Comparison of ENCODE assay signal across 1 cellular context in genomic region chr14:34059925-34060746, GRCh38.
TF ChIP-seq lines count a peak whose summit lies in the region.

No MANE protein-coding gene starts in this region.

TF ChIP-seq in HepG2, 621 proteins besides CTCF, POLR2A, EP300 and RAD21 (continued from another document and continues in another):
- TF ChIP-seq, protein P1, sequence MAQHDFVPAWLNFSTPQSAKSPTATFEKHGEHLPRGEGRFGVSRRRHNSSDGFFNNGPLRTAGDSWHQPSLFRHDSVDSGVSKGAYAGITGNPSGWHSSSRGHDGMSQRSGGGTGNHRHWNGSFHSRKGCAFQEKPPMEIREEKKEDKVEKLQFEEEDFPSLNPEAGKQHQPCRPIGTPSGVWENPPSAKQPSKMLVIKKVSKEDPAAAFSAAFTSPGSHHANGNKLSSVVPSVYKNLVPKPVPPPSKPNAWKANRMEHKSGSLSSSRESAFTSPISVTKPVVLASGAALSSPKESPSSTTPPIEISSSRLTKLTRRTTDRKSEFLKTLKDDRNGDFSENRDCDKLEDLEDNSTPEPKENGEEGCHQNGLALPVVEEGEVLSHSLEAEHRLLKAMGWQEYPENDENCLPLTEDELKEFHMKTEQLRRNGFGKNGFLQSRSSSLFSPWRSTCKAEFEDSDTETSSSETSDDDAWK (CRISPR knock-in tag; IDR thresholded peaks at IDR 0.05), result no peak
- TF ChIP-seq U2AF1 (optimal IDR thresholded peaks at IDR 0.05; ENCODE audit: low read depth, low read length), result peak; percentile 28
- TF ChIP-seq ZSCAN31 (CRISPR knock-in tag; IDR thresholded peaks at IDR 0.05; ENCODE audit: low read depth), result peak; percentile 86; the same call in 1 of the 2 replicates
- 0 out of 2 replicates have a peak, but pooled peaks have one; percentile 21 for TF ChIP-seq NFYB (CRISPR knock-in tag; IDR thresholded peaks at IDR 0.05)
- no peak; the same call in 1 of the 2 replicates for TF ChIP-seq NRL (CRISPR knock-in tag; IDR thresholded peaks at IDR 0.05; ENCODE audit: borderline replicate concordance)
- TF ChIP-seq DNMT1 (CRISPR knock-in tag; IDR thresholded peaks at IDR 0.05), result no peak
- peak; percentile 78 for TF ChIP-seq MEF2D (CRISPR knock-in tag; IDR thresholded peaks at IDR 0.05)
- TF ChIP-seq MAZ (IDR thresholded peaks at IDR 0.05; ENCODE audit: borderline replicate concordance, low read depth, low read length), result 0 out of 2 replicates have a peak, but pooled peaks have one; percentile 58
- no peak; the same call in none of the 2 replicates for TF ChIP-seq MAZ (CRISPR knock-in tag; IDR thresholded peaks at IDR 0.05; ENCODE audit: low read depth)
- no peak for TF ChIP-seq PHF20 (CRISPR knock-in tag; IDR thresholded peaks at IDR 0.05)
- TF ChIP-seq, protein P2, sequence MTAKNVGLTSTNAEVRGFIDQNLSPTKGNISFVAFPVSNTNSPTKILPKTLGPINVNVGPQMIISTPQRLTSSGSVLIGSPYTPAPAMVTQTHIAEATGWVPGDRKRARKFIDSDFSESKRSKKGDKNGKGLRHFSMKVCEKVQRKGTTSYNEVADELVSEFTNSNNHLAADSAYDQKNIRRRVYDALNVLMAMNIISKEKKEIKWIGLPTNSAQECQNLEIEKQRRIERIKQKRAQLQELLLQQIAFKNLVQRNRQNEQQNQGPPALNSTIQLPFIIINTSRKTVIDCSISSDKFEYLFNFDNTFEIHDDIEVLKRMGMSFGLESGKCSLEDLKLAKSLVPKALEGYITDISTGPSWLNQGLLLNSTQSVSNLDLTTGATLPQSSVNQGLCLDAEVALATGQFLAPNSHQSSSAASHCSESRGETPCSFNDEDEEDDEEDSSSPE (CRISPR knock-in tag; IDR thresholded peaks at IDR 0.05), result peak; percentile 69; the same call in 1 of the 2 replicates
- peak; percentile 36; the same call in 1 of the 2 replicates for TF ChIP-seq ZNF205 (CRISPR knock-in tag; IDR thresholded peaks at IDR 0.05)
- peak; percentile 87; the same call in 1 of the 2 replicates for TF ChIP-seq TERF1 (CRISPR knock-in tag; IDR thresholded peaks at IDR 0.05)
- TF ChIP-seq IRF9 (CRISPR knock-in tag; IDR thresholded peaks at IDR 0.05; ENCODE audit: borderline replicate concordance), result peak; percentile 16
- peak; percentile 73 for TF ChIP-seq HOXA3 (CRISPR knock-in tag; IDR thresholded peaks at IDR 0.05)
- peak; percentile 73; the same call in 1 of the 2 replicates for TF ChIP-seq ZNF749 (CRISPR knock-in tag; IDR thresholded peaks at IDR 0.05; ENCODE audit: borderline replicate concordance)
- TF ChIP-seq, protein P3, sequence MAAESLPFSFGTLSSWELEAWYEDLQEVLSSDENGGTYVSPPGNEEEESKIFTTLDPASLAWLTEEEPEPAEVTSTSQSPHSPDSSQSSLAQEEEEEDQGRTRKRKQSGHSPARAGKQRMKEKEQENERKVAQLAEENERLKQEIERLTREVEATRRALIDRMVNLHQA (CRISPR knock-in tag; IDR thresholded peaks at IDR 0.05), result no peak
- TF ChIP-seq CBFB (CRISPR knock-in tag; IDR thresholded peaks at IDR 0.05), result peak; percentile 52; the same call in 1 of the 2 replicates
- no peak for TF ChIP-seq ZSCAN12 (CRISPR knock-in tag; IDR thresholded peaks at IDR 0.05)
- peak; percentile 88 for TF ChIP-seq ZNF576 (CRISPR knock-in tag; IDR thresholded peaks at IDR 0.05)
- TF ChIP-seq ZNF605 (CRISPR knock-in tag; IDR thresholded peaks at IDR 0.05), result no peak
- TF ChIP-seq, protein P4, sequence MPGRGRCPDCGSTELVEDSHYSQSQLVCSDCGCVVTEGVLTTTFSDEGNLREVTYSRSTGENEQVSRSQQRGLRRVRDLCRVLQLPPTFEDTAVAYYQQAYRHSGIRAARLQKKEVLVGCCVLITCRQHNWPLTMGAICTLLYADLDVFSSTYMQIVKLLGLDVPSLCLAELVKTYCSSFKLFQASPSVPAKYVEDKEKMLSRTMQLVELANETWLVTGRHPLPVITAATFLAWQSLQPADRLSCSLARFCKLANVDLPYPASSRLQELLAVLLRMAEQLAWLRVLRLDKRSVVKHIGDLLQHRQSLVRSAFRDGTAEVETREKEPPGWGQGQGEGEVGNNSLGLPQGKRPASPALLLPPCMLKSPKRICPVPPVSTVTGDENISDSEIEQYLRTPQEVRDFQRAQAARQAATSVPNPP (CRISPR knock-in tag; IDR thresholded peaks at IDR 0.05), result no peak
- no peak for TF ChIP-seq KLF15 (CRISPR knock-in tag; IDR thresholded peaks at IDR 0.05; ENCODE audit: borderline replicate concordance)
- no peak for TF ChIP-seq ZNF672 (CRISPR knock-in tag; IDR thresholded peaks at IDR 0.05)
- TF ChIP-seq ZNF776 (CRISPR knock-in tag; IDR thresholded peaks at IDR 0.05), result peak; percentile 96
- TF ChIP-seq SSRP1 (CRISPR knock-in tag; IDR thresholded peaks at IDR 0.05), result no peak
- peak; percentile 6; the same call in 1 of the 2 replicates for TF ChIP-seq ZNF569 (CRISPR knock-in tag; IDR thresholded peaks at IDR 0.05; ENCODE audit: borderline replicate concordance)
- TF ChIP-seq, protein P5, sequence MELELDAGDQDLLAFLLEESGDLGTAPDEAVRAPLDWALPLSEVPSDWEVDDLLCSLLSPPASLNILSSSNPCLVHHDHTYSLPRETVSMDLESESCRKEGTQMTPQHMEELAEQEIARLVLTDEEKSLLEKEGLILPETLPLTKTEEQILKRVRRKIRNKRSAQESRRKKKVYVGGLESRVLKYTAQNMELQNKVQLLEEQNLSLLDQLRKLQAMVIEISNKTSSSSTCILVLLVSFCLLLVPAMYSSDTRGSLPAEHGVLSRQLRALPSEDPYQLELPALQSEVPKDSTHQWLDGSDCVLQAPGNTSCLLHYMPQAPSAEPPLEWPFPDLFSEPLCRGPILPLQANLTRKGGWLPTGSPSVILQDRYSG (CRISPR knock-in tag; IDR thresholded peaks at IDR 0.05), result no peak
- no peak for TF ChIP-seq CHD4 (IDR thresholded peaks at IDR 0.05; ENCODE audit: borderline replicate concordance, low read length)
- TF ChIP-seq TOE1 (CRISPR knock-in tag; IDR thresholded peaks at IDR 0.05), result no peak
- no peak for TF ChIP-seq ARID4A (CRISPR knock-in tag; IDR thresholded peaks at IDR 0.05; ENCODE audit: borderline replicate concordance)
- TF ChIP-seq, protein P6, sequence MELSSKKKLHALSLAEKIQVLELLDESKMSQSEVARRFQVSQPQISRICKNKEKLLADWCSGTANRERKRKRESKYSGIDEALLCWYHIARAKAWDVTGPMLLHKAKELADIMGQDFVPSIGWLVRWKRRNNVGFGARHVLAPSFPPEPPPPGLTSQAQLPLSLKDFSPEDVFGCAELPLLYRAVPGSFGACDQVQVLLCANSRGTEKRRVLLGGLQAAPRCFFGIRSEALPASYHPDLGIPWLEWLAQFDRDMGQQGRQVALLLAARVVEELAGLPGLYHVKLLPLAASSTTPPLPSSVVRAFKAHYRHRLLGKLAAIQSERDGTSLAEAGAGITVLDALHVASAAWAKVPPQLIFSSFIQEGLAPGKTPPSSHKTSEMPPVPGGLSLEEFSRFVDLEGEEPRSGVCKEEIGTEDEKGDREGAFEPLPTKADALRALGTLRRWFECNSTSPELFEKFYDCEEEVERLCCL (CRISPR knock-in tag; IDR thresholded peaks at IDR 0.05; ENCODE audit: borderline replicate concordance), result no peak
- TF ChIP-seq MLXIP (CRISPR knock-in tag; IDR thresholded peaks at IDR 0.05; ENCODE audit: borderline replicate concordance), result no peak
- no peak for TF ChIP-seq ZNF256 (CRISPR knock-in tag; conservative IDR thresholded peaks at IDR 0.05)
- TF ChIP-seq KAT8 (CRISPR knock-in tag; IDR thresholded peaks at IDR 0.05), result peak; percentile 67; the same call in 1 of the 2 replicates
- no peak for TF ChIP-seq ZNF460 (CRISPR knock-in tag; IDR thresholded peaks at IDR 0.05; ENCODE audit: borderline replicate concordance)
- TF ChIP-seq SP2 (CRISPR knock-in tag; IDR thresholded peaks at IDR 0.05), result no peak
- TF ChIP-seq CSRNP1 (CRISPR knock-in tag; IDR thresholded peaks at IDR 0.05), result no peak
- peak; percentile 98 for TF ChIP-seq RBFOX2 (IDR thresholded peaks at IDR 0.05; ENCODE audit: low read depth, low read length)
